ENCODE assay signal across 1 cellular context in genomic region chr21:46605759-46606426, GRCh38.
TF ChIP-seq lines count a peak whose summit lies in the region.

No MANE protein-coding gene starts in this region.

TF ChIP-seq in GM12878, 131 proteins besides CTCF, POLR2A, EP300 and RAD21:
- TF ChIP-seq PAX5 (IDR thresholded peaks at IDR 0.05; ENCODE audit: borderline replicate concordance, low read depth, low read length): 0 out of 2 replicates have a peak, but pooled peaks have one; percentile 17
- peak in 1 of 2 experiments; percentile 23; a peak in 1 of 4 replicates for TF ChIP-seq IKZF2 (IDR thresholded peaks at IDR 0.05)
- TF ChIP-seq IRF4 (IDR thresholded peaks at IDR 0.05; ENCODE audit: low read depth, low read length): 0 out of 2 replicates have a peak, but pooled peaks have one; percentile 17
- peak; percentile 28; the same call in 1 of the 2 replicates for TF ChIP-seq IKZF1 (conservative IDR thresholded peaks at IDR 0.05)
- TF ChIP-seq SPI1 (IDR thresholded peaks at IDR 0.05; ENCODE audit: borderline replicate concordance, insufficient read depth, low read depth, low read length): peak; percentile 88
- no peak for TF ChIP-seq ZNF592 (IDR thresholded peaks at IDR 0.05)
- peak; percentile 78 for TF ChIP-seq RUNX3 (IDR thresholded peaks at IDR 0.05; ENCODE audit: low read length)
- no peak for TF ChIP-seq E2F8 (IDR thresholded peaks at IDR 0.05; ENCODE audit: low read depth, partially characterized antibody)
- 0 out of 2 replicates have a peak, but pooled peaks have one; percentile 54 for TF ChIP-seq EED (IDR thresholded peaks at IDR 0.05; ENCODE audit: low read depth)
TF ChIP-seq in GM12878: peak in this region for 7.
